18 cellular contexts compared by ENCODE assay signal in the genomic region with DNA sequence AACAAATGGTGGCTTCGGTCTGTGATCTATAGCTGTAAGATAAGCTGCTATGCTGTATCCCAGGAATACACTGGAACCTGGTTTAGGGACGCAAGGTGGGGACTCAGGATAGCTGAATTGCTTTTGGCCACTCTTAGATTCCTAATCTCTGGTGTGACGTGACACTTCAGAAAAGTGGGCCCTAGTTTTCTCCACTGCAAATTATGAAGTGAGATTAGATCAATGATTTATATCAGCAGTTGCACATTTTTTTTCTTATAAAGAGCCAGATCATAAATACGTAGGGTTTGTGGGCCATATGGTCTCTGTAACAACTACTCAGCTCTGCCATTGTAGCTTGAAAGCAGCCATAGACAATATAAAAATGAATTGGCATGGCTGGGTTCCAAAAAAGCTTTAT.
"Had no signal": no experiment of that assay in that cellular context is flagged by ENCODE, and none has a peak within 500 bp of the region (broad histone marks: within the 10 kb centered on the region; RNA-seq: fewer than 3 reads in every experiment).

No MANE protein-coding gene starts in this region.

- DNase-seq: islet precursor cell; left ventricle myocardium inferior; naive thymus-derived CD8-positive, alpha-beta T cell; nucleus accumbens; pancreas; posterior cingulate gyrus; retina; right cardiac atrium; stimulated activated CD4-positive, alpha-beta T cell treated with anti-CD3 and anti-CD28 coated beads, Interleukin-12 subunit alpha, Interleukin-12 subunit beta, amount 100 ng/mL, for 4 hours; stimulated activated CD4-positive, alpha-beta T cell treated with anti-CD3 and anti-CD28 coated beads, Interleukin-15, amount 100 ng/mL, for 24 hours; stimulated activated CD4-positive, alpha-beta T cell treated with anti-CD3 and anti-CD28 coated beads, Interleukin-2, amount 100 ng/mL, for 24 hours; stimulated activated CD4-positive, alpha-beta T cell treated with anti-CD3 and anti-CD28 coated beads, Interleukin-4, amount 100 ng/mL, for 1 hour; stimulated activated naive B cell treated with anti-CD40 and anti-IgM and Interleukin-4, amounts not matched to agents 10 μg/mL and 1 μg/mL and 100 μg/mL, for 72 hours; stimulated activated naive CD8-positive, alpha-beta T cell treated with anti-CD3 and anti-CD28 coated beads, Interleukin-15, Interleukin-2, amounts not matched to agents 100 U/mL and 50 U/mL, for 24 hours; tibial artery; trophoblast cell; upper lobe of right lung had no signal

- ATAC-seq: naive thymus-derived CD8-positive, alpha-beta T cell; pancreas; right cardiac atrium; sciatic nerve; stimulated activated naive B cell treated with anti-CD40 and anti-IgM and Interleukin-4, amounts not matched to agents 10 μg/mL and 1 μg/mL and 100 μg/mL, for 72 hours; stimulated activated naive CD8-positive, alpha-beta T cell treated with anti-CD3 and anti-CD28 coated beads, Interleukin-15, Interleukin-2, amounts not matched to agents 100 U/mL and 50 U/mL, for 24 hours; upper lobe of right lung had no signal
